12 cellular contexts compared by ENCODE assay signal in genomic region chr11:93279911-93280347, GRCh38. TPM values are rescaled to one million over a fixed set of nuclear protein-coding genes. Genes with fewer than 3 reads are reported as not detected.
DNase-seq lines count a peak whose midpoint lies in the region; ATAC-seq and TF ChIP-seq lines count a peak whose summit lies in the region.
"Had no signal": no experiment of that assay in that cellular context is flagged by ENCODE, and none has a peak within 500 bp of the region (broad histone marks: within the 10 kb centered on the region; RNA-seq: fewer than 3 reads in every experiment).

No MANE protein-coding gene starts in this region.

- no peaks in the 10 kb centered on the region for H3K4me1 ChIP-seq in psoas muscle

- intact Hi-C loops in psoas muscle (cut with DNase I): no loop called here

- ATAC-seq in GM18868 (IDR thresholded peaks at IDR 0.05; ENCODE audit: unreplicated experiment): peak; percentile 95
- ATAC-seq in HG02678 (IDR thresholded peaks at IDR 0.05; ENCODE audit: unreplicated experiment): peak; percentile 33
- ATAC-seq in psoas muscle: no peak

- no peaks in the 10 kb centered on the region for H3K27me3 ChIP-seq in psoas muscle (ENCODE audit: insufficient read depth in 3 of 3, low read length in 2 of 3)

- no peak overlapping the region for H3K27ac ChIP-seq in psoas muscle

- no peak for TF ChIP-seq CTCF in psoas muscle (IDR thresholded peaks at IDR 0.05)

- 30 to 43% (median 40%) methylated on average over 1 of the region's 1 CpG for WGBS in psoas muscle, 3 donors

- DNase-seq in NCI-H187 treated with DMSO at 0.1 percent for 48 hours (lab: John Stamatoyannopoulos, UW) (peak; percentile 98), left kidney (ENCODE audit: low read depth, low spot score) (peak; percentile 94), psoas muscle (no peak), NCI-H2227 treated with DMSO at 0.1 percent for 48 hours (lab: John Stamatoyannopoulos, UW) (no peak), NCI-H146 treated with DMSO at 0.1 percent for 48 hours (lab: John Stamatoyannopoulos, UW; ENCODE audit: unreplicated experiment) (no peak)
- no peak for DNase-seq in activated CD4-positive, alpha-beta T cell treated with anti-CD3 and anti-CD28 coated beads for 48 hours
- DNase-seq: activated naive CD8-positive, alpha-beta T cell treated with anti-CD3 and anti-CD28 coated beads, Interleukin-2, amount 10 ng/mL, durations not matched to agents 7 days and 5 days; NCI-H446; nucleus accumbens had no signal

- H3K9me3 ChIP-seq in psoas muscle: no peaks in the 10 kb centered on the region

- H3K4me3 ChIP-seq in psoas muscle: no peak overlapping the region

- H3K36me3 ChIP-seq in psoas muscle (ENCODE audit: insufficient read depth in 1 of 2, low read depth in 1 of 2): no peaks in the 10 kb centered on the region

RNA-seq across cellular contexts. Expression of gene DEUP1, which starts 50.6 kb away (rescaled TPM):
- not detected for total RNA-seq in psoas muscle
- not detected for polyA plus RNA-seq in psoas muscle
- total RNA-seq: activated naive CD8-positive, alpha-beta T cell treated with anti-CD3 and anti-CD28 coated beads, Interleukin-2, amount 10 ng/mL, durations not matched to agents 7 days and 5 days; G401 had no signal

Comparison
In these comparisons a context has a peak if more than half of its experiments do, and no peak if none do; other contexts are left out.
1. ATAC-seq: peak in GM18868 (single experiment) and HG02678 (single experiment); none in psoas muscle (0 of 4).
2. DNase-seq: peak in NCI-H187 treated with DMSO at 0.1 percent for 48 hours (single experiment) and left kidney (single experiment); none in psoas muscle (0 of 2), activated CD4-positive, alpha-beta T cell treated with anti-CD3 and anti-CD28 coated beads for 48 hours (single experiment), NCI-H2227 treated with DMSO at 0.1 percent for 48 hours (single experiment) and NCI-H146 treated with DMSO at 0.1 percent for 48 hours (single experiment).